Comparison of ENCODE assay signal across 8 cellular contexts in the genomic region with DNA sequence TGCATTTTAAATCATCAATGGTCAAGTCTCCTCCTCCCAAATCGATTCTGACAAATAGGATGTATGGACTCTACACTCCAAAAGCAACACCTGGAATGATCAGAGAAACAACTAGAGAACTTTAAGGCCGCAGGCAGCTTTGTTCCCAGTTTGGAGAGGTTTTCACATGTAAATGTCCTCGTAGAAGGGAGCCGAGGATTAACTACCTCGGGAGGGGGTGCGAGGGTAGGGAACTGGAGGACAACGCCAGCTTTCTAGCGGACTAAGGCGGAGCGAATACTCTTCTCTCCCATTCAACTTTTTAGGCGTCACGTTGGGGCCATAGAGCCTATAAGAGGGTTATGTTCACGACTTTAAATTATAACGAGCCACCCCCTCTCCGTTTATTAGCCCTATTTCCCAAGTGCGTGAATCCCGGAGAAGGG. TPM values are rescaled to one million over a fixed set of nuclear protein-coding genes. Genes with fewer than 3 reads are reported as not detected.
A peak's percentile ranks its signal among the peaks of the same experiment; 100 is the strongest.
DNase-seq lines count a peak whose midpoint lies in the region; ATAC-seq and TF ChIP-seq lines count a peak whose summit lies in the region.

No MANE protein-coding gene starts in this region.

- H3K9me3 Mint-ChIP-seq in immature natural killer cell, result no peaks in the 10 kb centered on the region
- no peaks in the 10 kb centered on the region for H3K9me3 Mint-ChIP-seq in stimulated activated naive B cell treated with anti-CD40 and anti-IgM and Interleukin-4, amounts not matched to agents 10 μg/mL and 1 μg/mL and 100 μg/mL, for 72 hours

- peaks cover 0 to 17% of the 10 kb centered on the region in 2 donors for H3K4me1 Mint-ChIP-seq in immature natural killer cell
- H3K4me1 Mint-ChIP-seq in stimulated activated naive B cell treated with anti-CD40 and anti-IgM and Interleukin-4, amounts not matched to agents 10 μg/mL and 1 μg/mL and 100 μg/mL, for 72 hours, result peaks cover 7 to 12% of the 10 kb centered on the region in 2 donors

- DNase-seq in DMS53 (lab: John Stamatoyannopoulos, UW) (peak; percentile 48), DMS53 treated with DMSO at 0.1 percent for 48 hours (lab: John Stamatoyannopoulos, UW; ENCODE audit: unreplicated experiment) (no peak), LHCN-M2 (ENCODE audit: low read depth) (peak; percentile 35), astrocyte of the cerebellum (ENCODE audit: low read depth) (no peak), immature natural killer cell (peak in 1 of 3 donors; percentile 5), kidney tubule cell (ENCODE audit: low spot score) (no peak)
- no peak for DNase-seq in stimulated activated naive B cell treated with anti-CD40 and anti-IgM and Interleukin-4, amounts not matched to agents 10 μg/mL and 1 μg/mL and 100 μg/mL, for 72 hours

- H3K27ac Mint-ChIP-seq in immature natural killer cell, result peak overlapping the region; percentile 63 to 90 (median 82)
- H3K27ac Mint-ChIP-seq in stimulated activated naive B cell treated with anti-CD40 and anti-IgM and Interleukin-4, amounts not matched to agents 10 μg/mL and 1 μg/mL and 100 μg/mL, for 72 hours, result peak overlapping the region; percentile 89

- H3K4me3 ChIP-seq in astrocyte of the cerebellum (ENCODE audit: low read depth, low read length), result peak overlapping the region; percentile 82

- peaks cover 0 to 9% (median 3%) of the 10 kb centered on the region in 3 donors for H3K27me3 Mint-ChIP-seq in immature natural killer cell (ENCODE audit: low read depth in 3 of 3)
- H3K27me3 Mint-ChIP-seq in stimulated activated naive B cell treated with anti-CD40 and anti-IgM and Interleukin-4, amounts not matched to agents 10 μg/mL and 1 μg/mL and 100 μg/mL, for 72 hours, result no peaks in the 10 kb centered on the region

- in situ Hi-C loops in astrocyte of the cerebellum (cut with HindIII; ENCODE audit: low sequenced_read_pairs), result no loop called here

- H3K36me3 Mint-ChIP-seq in immature natural killer cell, result no peaks in the 10 kb centered on the region
- no peaks in the 10 kb centered on the region for H3K36me3 Mint-ChIP-seq in stimulated activated naive B cell treated with anti-CD40 and anti-IgM and Interleukin-4, amounts not matched to agents 10 μg/mL and 1 μg/mL and 100 μg/mL, for 72 hours

- TF ChIP-seq CTCF in astrocyte of the cerebellum (IDR thresholded peaks at IDR 0.05; ENCODE audit: low read depth, low read length, missing control alignments), result no peak

- no peak for ATAC-seq in stimulated activated naive B cell treated with anti-CD40 and anti-IgM and Interleukin-4, amounts not matched to agents 10 μg/mL and 1 μg/mL and 100 μg/mL, for 72 hours (replicated peaks)
- ATAC-seq in HG03442 (IDR thresholded peaks at IDR 0.05; ENCODE audit: unreplicated experiment), result no peak

- H3K4me3 Mint-ChIP-seq in immature natural killer cell, result peak overlapping the region in 3 of 5 donors; percentile 86 to 90 (median 87)
- H3K4me3 Mint-ChIP-seq in stimulated activated naive B cell treated with anti-CD40 and anti-IgM and Interleukin-4, amounts not matched to agents 10 μg/mL and 1 μg/mL and 100 μg/mL, for 72 hours, result peak overlapping the region in 1 of 2 donors; percentile 81

RNA-seq across cellular contexts. Expression of a gene that starts 1.2 kb away (rescaled TPM):
- total RNA-seq in LHCN-M2 (2014; rRNA removed), result 5.8 and 7.1 TPM in 2 replicates
- 9.9 TPM for polyA plus RNA-seq in LHCN-M2 (2012)
- polyA plus RNA-seq in immature natural killer cell, result 10 to 100 TPM in 2 of 3 donors, 1 to 10 TPM in 1; 9.3 to 33.3 (median 10.7) TPM

Comparison
In these comparisons a context has a peak if more than half of its experiments do, and no peak if none do; other contexts are left out.
1. DNase-seq: peak in DMS53 (single experiment) and LHCN-M2 (single experiment); none in DMS53 treated with DMSO at 0.1 percent for 48 hours (single experiment), astrocyte of the cerebellum (single experiment), stimulated activated naive B cell treated with anti-CD40 and anti-IgM and Interleukin-4, amounts not matched to agents 10 μg/mL and 1 μg/mL and 100 μg/mL, for 72 hours (single experiment) and kidney tubule cell (single experiment).